8 cellular contexts compared by ENCODE assay signal in the genomic region with DNA sequence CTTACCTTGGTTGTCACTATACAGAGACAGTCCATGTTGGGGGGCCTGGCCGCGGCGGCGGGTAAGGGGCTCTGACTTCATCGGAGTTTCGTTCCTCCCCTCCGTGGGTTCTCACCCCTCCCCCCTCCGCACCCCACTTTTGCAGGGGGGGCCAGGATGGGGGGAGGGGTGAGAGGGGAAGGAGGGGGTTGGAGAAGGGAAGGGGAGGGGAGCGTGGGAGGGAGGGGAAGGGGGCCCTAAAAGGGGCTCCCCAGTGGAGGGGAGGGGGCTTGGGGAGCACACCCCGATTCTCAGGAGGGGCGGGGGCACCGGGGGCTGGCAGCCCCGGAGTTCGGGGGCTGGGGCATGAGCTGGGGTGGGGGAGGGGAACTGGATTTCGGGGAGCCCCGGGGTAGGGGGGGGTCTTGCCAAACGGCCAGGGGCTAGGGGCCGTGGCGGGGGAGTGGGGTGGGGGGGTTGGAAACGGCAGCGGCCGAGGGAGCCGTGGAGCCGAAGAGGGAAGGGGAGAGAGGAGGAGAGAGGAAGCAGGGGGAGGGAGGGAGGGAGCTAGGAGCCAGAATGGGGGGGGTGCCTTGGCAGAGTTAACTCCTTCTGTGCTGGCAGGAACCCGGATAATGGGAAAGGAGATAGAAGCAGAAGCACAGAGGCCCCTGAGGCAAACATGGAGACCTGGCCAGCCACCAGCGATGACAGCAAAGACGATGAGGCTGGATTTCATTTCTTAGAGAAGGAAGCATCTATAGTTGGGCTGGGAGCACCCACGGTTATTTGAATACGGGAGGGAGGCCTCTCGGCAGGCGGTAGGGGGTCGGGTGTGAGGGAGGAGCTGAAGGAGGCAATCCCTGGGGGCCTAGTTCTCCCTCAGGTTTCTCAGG.
DNase-seq lines count a peak whose midpoint lies in the region; ATAC-seq lines count a peak whose summit lies in the region.

No MANE protein-coding gene starts in this region.

- peaks cover 2% of the 10 kb centered on the region for H3K27me3 Mint-ChIP-seq in stimulated activated memory B cell treated with anti-CD40 and anti-IgM and Interleukin-4, amounts not matched to agents 10 μg/mL and 1 μg/mL and 100 μg/mL, for 72 hours

- H3K36me3 Mint-ChIP-seq in stimulated activated memory B cell treated with anti-CD40 and anti-IgM and Interleukin-4, amounts not matched to agents 10 μg/mL and 1 μg/mL and 100 μg/mL, for 72 hours = no peaks in the 10 kb centered on the region

- H3K27ac Mint-ChIP-seq in stimulated activated memory B cell treated with anti-CD40 and anti-IgM and Interleukin-4, amounts not matched to agents 10 μg/mL and 1 μg/mL and 100 μg/mL, for 72 hours = peak overlapping the region; percentile 85

- peaks cover 74% of the 10 kb centered on the region for H3K4me1 Mint-ChIP-seq in stimulated activated memory B cell treated with anti-CD40 and anti-IgM and Interleukin-4, amounts not matched to agents 10 μg/mL and 1 μg/mL and 100 μg/mL, for 72 hours

- ATAC-seq in stimulated activated memory B cell treated with anti-CD40 and anti-IgM and Interleukin-4, amounts not matched to agents 10 μg/mL and 1 μg/mL and 100 μg/mL, for 72 hours = no peak
- no peak for ATAC-seq in HG02798 (IDR thresholded peaks at IDR 0.05; ENCODE audit: poor library complexity, unreplicated experiment)

- DNase-seq in NCI-H748 (lab: John Stamatoyannopoulos, UW; ENCODE audit: unreplicated experiment) (peak; percentile 59), NCI-H748 treated with DMSO at 0.1 percent for 48 hours (lab: John Stamatoyannopoulos, UW) (no peak), NCI-H510A (lab: John Stamatoyannopoulos, UW) (peak; percentile 67), astrocyte of the hippocampus (ENCODE audit: low read depth, low spot score) (peak; percentile 87), HuH-7.5 (ENCODE audit: low spot score) (no peak)

- peak overlapping the region; percentile 37 for H3K4me3 ChIP-seq in iPS-11a (ENCODE audit: low read depth, low read length)

- H3K4me3 Mint-ChIP-seq in stimulated activated memory B cell treated with anti-CD40 and anti-IgM and Interleukin-4, amounts not matched to agents 10 μg/mL and 1 μg/mL and 100 μg/mL, for 72 hours = peak overlapping the region; percentile 51

- no peaks in the 10 kb centered on the region for H3K9me3 Mint-ChIP-seq in stimulated activated memory B cell treated with anti-CD40 and anti-IgM and Interleukin-4, amounts not matched to agents 10 μg/mL and 1 μg/mL and 100 μg/mL, for 72 hours

Comparison
In these comparisons a context has a peak if more than half of its experiments do, and no peak if none do; other contexts are left out.
1. DNase-seq: peak in NCI-H748 (single experiment), NCI-H510A (single experiment) and astrocyte of the hippocampus (single experiment); none in NCI-H748 treated with DMSO at 0.1 percent for 48 hours (single experiment) and HuH-7.5 (single experiment).